Comparison of ENCODE assay signal across 8 cellular contexts in the genomic region with DNA sequence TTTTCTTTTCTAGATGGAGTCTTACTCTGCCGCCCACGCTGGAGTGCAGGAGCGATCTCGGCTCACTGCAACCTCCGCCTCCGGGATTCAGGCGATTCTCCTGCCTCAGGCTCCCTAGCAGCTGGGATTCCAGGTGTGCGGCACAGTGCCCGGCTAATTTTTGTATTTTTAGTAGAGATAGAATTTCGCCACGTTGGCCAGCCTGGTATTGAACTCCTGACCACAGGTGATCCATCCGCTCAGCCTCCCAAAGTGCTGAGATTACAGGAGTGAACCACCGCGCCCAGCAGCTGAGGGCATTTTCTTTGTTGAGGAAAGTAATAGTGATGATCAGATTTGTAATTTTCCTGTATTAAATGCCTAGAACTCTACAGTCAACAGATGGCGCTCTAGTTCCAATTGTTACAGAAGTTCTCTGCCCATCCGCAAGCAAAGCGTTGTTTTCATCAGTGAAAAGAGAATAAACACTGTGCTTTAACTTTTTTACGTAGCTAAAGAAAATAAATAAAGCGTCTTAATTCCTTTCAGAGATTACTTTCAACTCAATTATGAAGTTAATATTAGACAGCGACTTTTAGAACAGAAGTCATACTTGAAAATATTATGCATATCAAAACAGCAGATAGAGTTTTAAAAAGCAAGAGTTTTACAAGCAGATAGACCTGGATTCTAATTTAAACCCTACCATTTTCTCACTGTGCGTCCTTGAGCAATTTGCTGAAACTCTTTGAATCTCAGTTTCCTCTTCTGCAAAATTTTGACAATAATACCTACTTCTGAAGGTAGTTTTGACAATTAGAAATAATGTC.
DNase-seq lines count a peak whose midpoint lies in the region; ATAC-seq and TF ChIP-seq lines count a peak whose summit lies in the region.

No MANE protein-coding gene starts in this region.

- H3K36me3 ChIP-seq in CD4-positive, alpha-beta memory T cell (ENCODE audit: insufficient read depth, low read length): no peaks in the 10 kb centered on the region
- no peaks in the 10 kb centered on the region for H3K36me3 ChIP-seq in PC-3 (ENCODE audit: low read depth, low read length)
- H3K36me3 ChIP-seq in smooth muscle cell (ENCODE audit: low read depth): no peaks in the 10 kb centered on the region

- H3K36me3 Mint-ChIP-seq in CD4-positive, alpha-beta memory T cell: no peaks in the 10 kb centered on the region
- no peaks in the 10 kb centered on the region for H3K36me3 Mint-ChIP-seq in MCF 10A (ENCODE audit: insufficient read depth, unreplicated experiment)

- H3K4me3 Mint-ChIP-seq in CD4-positive, alpha-beta memory T cell: no peak overlapping the region
- peak overlapping the region; percentile 50 for H3K4me3 Mint-ChIP-seq in MCF 10A (ENCODE audit: unreplicated experiment)

- H3K9me3 Mint-ChIP-seq in CD4-positive, alpha-beta memory T cell: no peaks in the 10 kb centered on the region
- H3K9me3 Mint-ChIP-seq in MCF 10A (ENCODE audit: unreplicated experiment): no peaks in the 10 kb centered on the region

- peak; percentile 43 for ATAC-seq in GM18873 (IDR thresholded peaks at IDR 0.05; ENCODE audit: low FRiP score, unreplicated experiment)
- ATAC-seq in PC-3: peak; percentile 62
- no peak for ATAC-seq in GM21619 (IDR thresholded peaks at IDR 0.05; ENCODE audit: unreplicated experiment)

- BruUV-seq in PC-3 (replicated peaks; lab: Mats Ljungman, UMichigan): no TSS peak
- BruUV-seq in MCF 10A (replicated peaks; lab: Mats Ljungman, UMichigan): no TSS peak

- WGBS in smooth muscle cell (ENCODE audit: low lambda C conversion rate): 23% methylated on average over 21 of the region's 21 CpGs

- H2AFZ ChIP-seq in PC-3 (ENCODE audit: low read length) (peak overlapping the region; percentile 87), smooth muscle cell (ENCODE audit: low read depth) (peak overlapping the region; percentile 68)

- H4K20me1 ChIP-seq in PC-3 (ENCODE audit: low read length) (no peaks in the 10 kb centered on the region), smooth muscle cell (ENCODE audit: low read depth) (no peaks in the 10 kb centered on the region)

- H3K4me1 Mint-ChIP-seq in CD4-positive, alpha-beta memory T cell: peaks cover 0 to 1% (median 0%) of the 10 kb centered on the region in 4 donors
- H3K4me1 Mint-ChIP-seq in MCF 10A (ENCODE audit: insufficient read depth, unreplicated experiment): peaks cover 12% of the 10 kb centered on the region

- no peak overlapping the region for H3K4me3 ChIP-seq in CD4-positive, alpha-beta memory T cell (ENCODE audit: low read length in 2 of 2)
- H3K4me3 ChIP-seq in PC-3 (ENCODE audit: low read length): peak overlapping the region; percentile 66
- peak overlapping the region; percentile 30 for H3K4me3 ChIP-seq in smooth muscle cell

- H3K79me2 ChIP-seq in PC-3 (ENCODE audit: low read length) (no peaks in the 10 kb centered on the region), smooth muscle cell (ENCODE audit: low read depth) (no peaks in the 10 kb centered on the region)

- H3K27ac Mint-ChIP-seq in CD4-positive, alpha-beta memory T cell: no peak overlapping the region
- no peak overlapping the region for H3K27ac Mint-ChIP-seq in MCF 10A (ENCODE audit: low read depth, unreplicated experiment)

- peaks cover 10% of the 10 kb centered on the region for H3K4me1 ChIP-seq in CD4-positive, alpha-beta memory T cell (ENCODE audit: insufficient read depth, low read length)
- H3K4me1 ChIP-seq in PC-3 (ENCODE audit: insufficient read depth, low read length) (peaks cover 17% of the 10 kb centered on the region), smooth muscle cell (ENCODE audit: low read depth) (no peaks in the 10 kb centered on the region)

- peak overlapping the region; percentile 79 for H3K4me2 ChIP-seq in PC-3 (ENCODE audit: low read length)
- peak overlapping the region; percentile 79 for H3K4me2 ChIP-seq in smooth muscle cell

- no peaks in the 10 kb centered on the region for H3K9me3 ChIP-seq in CD4-positive, alpha-beta memory T cell (ENCODE audit: control insufficient read depth in 1 of 2, low read length in 2 of 2)
- H3K9me3 ChIP-seq in PC-3 (ENCODE audit: low read length): no peaks in the 10 kb centered on the region
- no peaks in the 10 kb centered on the region for H3K9me3 ChIP-seq in smooth muscle cell (replicated peaks; ENCODE audit: low read depth)

- H3K9ac ChIP-seq in PC-3 (ENCODE audit: low read length): no peak overlapping the region; the same call in 1 of the 2 replicates
- H3K9ac ChIP-seq in smooth muscle cell (ENCODE audit: low read depth): no peak overlapping the region

- DNase-seq in CD4-positive, alpha-beta memory T cell: peak in 4 of 5 donors; percentile 50 to 56 (median 54)
- peak; percentile 90 for DNase-seq in PC-3
- DNase-seq in MCF 10A (ENCODE audit: unreplicated experiment): peak; percentile 85
- DNase-seq in iPS-NIHi11 (ENCODE audit: low spot score): peak; percentile 36
- no peak for DNase-seq in smooth muscle cell (lab: John Stamatoyannopoulos, UW; ENCODE audit: unreplicated experiment)

- H3K9me2 ChIP-seq in PC-3 (replicated peaks; ENCODE audit: low read length): no peaks in the 10 kb centered on the region

- TF ChIP-seq CTCF in LNCAP (IDR thresholded peaks at IDR 0.05) (peak; percentile 76), PC-3 (conservative IDR thresholded peaks at IDR 0.05; ENCODE audit: low read depth, low read length) (peak; percentile 85), MCF 10A (IDR thresholded peaks at IDR 0.05; ENCODE audit: unreplicated experiment) (peak; percentile 53), smooth muscle cell (IDR thresholded peaks at IDR 0.05; ENCODE audit: borderline replicate concordance, insufficient read depth, poor library complexity, severe bottlenecking) (peak; percentile 75)

- H3K27ac ChIP-seq in CD4-positive, alpha-beta memory T cell (ENCODE audit: low read depth, low read length): no peak overlapping the region
- no peak overlapping the region for H3K27ac ChIP-seq in PC-3 (ENCODE audit: low read length)
- no peak overlapping the region for H3K27ac ChIP-seq in smooth muscle cell (ENCODE audit: low read depth)

- intact Hi-C loops in CD4-positive, alpha-beta memory T cell (cut with micrococcal nuclease): loop anchor here (5.0 to 10.0 kb wide), 6 partner anchors 228 to 1940 kb away; a partner anchor contains a TSS
- intact Hi-C loops in PC-3 (cut with micrococcal nuclease) (loop anchor here (1.0 to 5.0 kb wide), 2 partner anchors 512 to 905 kb away; no protein-coding TSS in a partner anchor), MCF 10A (cut with micrococcal nuclease) (loop anchor here (1.0 kb wide), 1 partner anchor 507 kb away; a partner anchor contains a TSS)

- H3K27me3 ChIP-seq in CD4-positive, alpha-beta memory T cell (ENCODE audit: insufficient read depth, low read length): no peaks in the 10 kb centered on the region
- no peaks in the 10 kb centered on the region for H3K27me3 ChIP-seq in PC-3 (ENCODE audit: low read length)
- H3K27me3 ChIP-seq in smooth muscle cell (ENCODE audit: low read depth): peaks cover 4% of the 10 kb centered on the region

- CTCF ChIA-PET in CD4-positive, alpha-beta memory T cell (lab: Charles Lee; ENCODE audit: partially characterized antibody): interaction anchor here (0.7 to 6.1 kb wide), 32 partner anchors 9 to 1942 kb away, joined by 3 to 138 read pairs (median 5); a partner anchor contains a TSS
- CTCF ChIA-PET in PC-3 (lab: Charles Lee) (interaction anchor here (0.5 to 1.6 kb wide), 5 partner anchors 144 to 1604 kb away, joined by 3 to 4 read pairs (median 4); no protein-coding TSS in a partner anchor), MCF 10A (lab: Yijun Ruan, JAX) (interaction anchor here (0.6 to 4.9 kb wide), 28 partner anchors 9 to 1809 kb away, joined by 3 to 52 read pairs (median 3); a partner anchor contains a TSS)

- H3F3A ChIP-seq in PC-3 (ENCODE audit: low read length, unreplicated experiment): no peaks in the 10 kb centered on the region
- no peaks in the 10 kb centered on the region for H3F3A ChIP-seq in smooth muscle cell (ENCODE audit: low read depth)

- peaks cover 3 to 4% of the 10 kb centered on the region in 2 donors for H3K27me3 Mint-ChIP-seq in CD4-positive, alpha-beta memory T cell
- H3K27me3 Mint-ChIP-seq in MCF 10A (ENCODE audit: insufficient read depth, unreplicated experiment): no peaks in the 10 kb centered on the region

- POLR2A ChIA-PET in CD4-positive, alpha-beta memory T cell (lab: Charles Lee; ENCODE audit: partially characterized antibody): no interaction called here
- POLR2A ChIA-PET in PC-3 (lab: Charles Lee; ENCODE audit: unreplicated experiment) (interaction anchor here (0.6 kb wide), 2 partner anchors 232 to 501 kb away, joined by 3 read pairs; no protein-coding TSS in a partner anchor), MCF 10A (lab: Yijun Ruan, JAX) (interaction anchor here (0.5 to 1.4 kb wide), 8 partner anchors 63 to 509 kb away, joined by 3 to 6 read pairs (median 4); a partner anchor contains a TSS)

Comparison
In these comparisons a context has a peak if more than half of its experiments do, and no peak if none do; other contexts are left out.
1. H3K4me3 ChIP-seq: peak in PC-3 (single experiment) and smooth muscle cell (single experiment); none in CD4-positive, alpha-beta memory T cell (0 of 2).
2. Peak in every context shown above with its lines, with median percentiles within 50 percentile points of each other: CTCF ChIP-seq.